ENCODE assay signal across 15 cellular contexts in the genomic region with DNA sequence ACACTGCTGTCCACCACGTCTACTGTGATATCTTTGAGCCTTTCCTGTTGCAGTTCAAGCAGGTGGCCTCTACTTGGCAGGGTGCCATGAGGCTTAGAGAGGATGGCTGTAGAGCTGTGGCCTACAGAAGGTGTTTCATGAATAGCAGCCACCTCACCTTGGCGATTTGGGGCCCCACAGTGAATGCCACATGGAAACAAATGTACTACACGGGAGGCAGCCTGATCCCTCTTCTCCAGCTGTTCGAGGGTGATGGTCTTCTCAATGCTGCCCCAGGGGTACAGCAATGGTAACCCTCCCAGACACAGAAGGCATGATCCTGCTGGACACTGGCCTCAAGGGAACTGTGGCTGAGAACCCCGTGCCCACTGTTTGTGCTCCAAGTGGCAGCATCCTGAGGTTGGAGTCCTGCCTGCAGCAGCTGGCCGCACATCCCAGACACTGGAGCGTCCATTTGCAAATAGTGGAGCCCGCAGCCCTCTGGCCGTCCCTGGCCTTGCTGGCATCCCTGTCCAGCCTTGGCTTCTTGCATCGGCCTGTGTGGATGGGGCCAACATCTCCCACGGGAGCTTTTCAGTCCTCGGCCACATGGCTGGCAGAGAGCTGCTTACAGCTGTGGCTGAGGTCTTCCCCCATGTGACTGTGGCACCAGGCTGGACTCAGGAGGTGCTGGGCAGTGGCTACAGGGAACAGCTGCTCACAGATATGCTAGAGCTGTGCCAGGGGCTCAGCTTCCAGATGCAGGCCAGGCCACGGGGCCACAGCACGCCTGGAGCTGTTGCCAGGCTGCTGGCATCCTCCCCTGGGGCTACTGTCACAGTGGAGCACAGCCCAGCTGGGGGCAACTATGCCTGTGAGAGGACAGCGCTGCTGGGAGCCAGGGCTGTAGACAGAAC.
DNase-seq lines count a peak whose midpoint lies in the region; ATAC-seq and FAIRE-seq lines count a peak whose summit lies in the region.
"Had no signal": no experiment of that assay in that cellular context is flagged by ENCODE, and none has a peak within 500 bp of the region (broad histone marks: within the 10 kb centered on the region; RNA-seq: fewer than 3 reads in every experiment).

No MANE protein-coding gene starts in this region.

- H3K9ac ChIP-seq in rectal smooth muscle tissue (ENCODE audit: low read length), result no peak overlapping the region

- peaks cover 8% of the 10 kb centered on the region for H3K4me1 ChIP-seq in rectal smooth muscle tissue (ENCODE audit: control insufficient read depth, insufficient read depth, low read length)
- H3K4me1 ChIP-seq: right lobe of liver had no signal

- H3K4me3 ChIP-seq in rectal smooth muscle tissue (ENCODE audit: low read length), result no peak overlapping the region
- H3K4me3 ChIP-seq: GM12878, hepatocyte, right lobe of liver had no signal

- intact Hi-C loops in head of caudate nucleus (cut with DNase I), result loop anchor here (5.0 kb wide), 1 partner anchor 69 kb away; the partner anchor contains the start of gene FAM43A

- ATAC-seq in GM18870 (IDR thresholded peaks at IDR 0.05; ENCODE audit: unreplicated experiment), result no peak
- ATAC-seq in HG02840 (IDR thresholded peaks at IDR 0.05; ENCODE audit: low FRiP score, unreplicated experiment), result no peak
- ATAC-seq: activated CD8-positive, alpha-beta T cell treated with anti-CD3 and anti-CD28 coated beads for 36 hours; GM12878 had no signal

- no peaks in the 10 kb centered on the region for H3K27me3 ChIP-seq in rectal smooth muscle tissue (ENCODE audit: control insufficient read depth, insufficient read depth, low read length)
- H3K27me3 ChIP-seq: hepatocyte, right lobe of liver had no signal

- H3K36me3 ChIP-seq in rectal smooth muscle tissue (ENCODE audit: control insufficient read depth, insufficient read depth, low read length), result no peaks in the 10 kb centered on the region
- H3K36me3 ChIP-seq: right lobe of liver had no signal

- FAIRE-seq in HTR-8/SVneo (lab: Jason Lieb, UNC), result peak; percentile 66
- FAIRE-seq: GM12878 had no signal

- H3K27ac ChIP-seq in rectal smooth muscle tissue (ENCODE audit: low read depth, low read length), result peak overlapping the region; percentile 54
- H3K27ac ChIP-seq: hepatocyte, right lobe of liver had no signal

- DNase-seq in HTR-8/SVneo (ENCODE audit: insufficient read length, low spot score) (no peak), NCI-H345 treated with DMSO at 0.1 percent for 48 hours (lab: John Stamatoyannopoulos, UW; ENCODE audit: unreplicated experiment) (peak; percentile 34), head of caudate nucleus (peak; percentile 83 to 98 (median 93)), AG08396 (ENCODE audit: low spot score) (no peak), SIG-M5 (lab: John Stamatoyannopoulos, UW) (no peak)
- DNase-seq: activated CD8-positive, alpha-beta T cell treated with anti-CD3 and anti-CD28 coated beads for 36 hours; activated naive CD8-positive, alpha-beta T cell treated with anti-CD3 and anti-CD28 coated beads for 36 hours; Calu3; effector CD4-positive, alpha-beta T cell; right lobe of liver had no signal

Comparison
In these comparisons a context has a peak if more than half of its experiments do, and no peak if none do; other contexts are left out.
1. DNase-seq: peak in NCI-H345 treated with DMSO at 0.1 percent for 48 hours (single experiment) and head of caudate nucleus (42 of 42); none in HTR-8/SVneo (single experiment), AG08396 (single experiment) and SIG-M5 (single experiment).